Comparison of ENCODE assay signal across 19 cellular contexts in genomic region chr14:105155681-105156413, GRCh38.
"Had no signal": no experiment of that assay in that cellular context is flagged by ENCODE, and none has a peak within 500 bp of the region (broad histone marks: within the 10 kb centered on the region; RNA-seq: fewer than 3 reads in every experiment).

No MANE protein-coding gene starts in this region.

- DNase-seq: activated CD4-positive, alpha-beta memory T cell treated with anti-CD3 and anti-CD28 coated beads, Interleukin-2, amount 10 ng/mL, durations not matched to agents 7 days and 5 days; activated CD4-positive, alpha-beta T cell treated with anti-CD3 and anti-CD28 coated beads for 48 hours; activated CD4-positive, CD25-positive, alpha-beta regulatory T cell; activated CD8-positive, alpha-beta memory T cell treated with anti-CD3 and anti-CD28 coated beads, Interleukin-2, amount 10 ng/mL, durations not matched to agents 7 days and 5 days; activated naive CD8-positive, alpha-beta T cell treated with anti-CD3 and anti-CD28 coated beads, Interleukin-2, amount 10 ng/mL, durations not matched to agents 7 days and 5 days; amygdala; dermis blood vessel endothelial cell; effector memory CD4-positive, alpha-beta T cell; esophagus squamous epithelium; hippocampal formation; islet precursor cell; stimulated activated naive B cell treated with anti-CD40 and anti-IgM and Interleukin-4, amounts not matched to agents 10 μg/mL and 1 μg/mL and 100 μg/mL, for 72 hours; T-cell; T-helper 9 cell had no signal

- ATAC-seq: activated CD8-positive, alpha-beta memory T cell treated with anti-CD3 and anti-CD28 coated beads, Interleukin-2, amount 10 ng/mL, durations not matched to agents 7 days and 5 days; left lung; stimulated activated naive B cell treated with anti-CD40 and anti-IgM and Interleukin-4, amounts not matched to agents 10 μg/mL and 1 μg/mL and 100 μg/mL, for 72 hours; T-cell had no signal

- H3K9me3 Mint-ChIP-seq: activated CD4-positive, alpha-beta memory T cell treated with anti-CD3 and anti-CD28 coated beads, Interleukin-2, amount 10 ng/mL, durations not matched to agents 7 days and 5 days; activated naive CD8-positive, alpha-beta T cell treated with anti-CD3 and anti-CD28 coated beads, Interleukin-2, amount 10 ng/mL, durations not matched to agents 7 days and 5 days; T-cell had no signal

- H3K36me3 ChIP-seq: cardiac muscle cell, thoracic aorta had no signal

- H3K4me1 Mint-ChIP-seq: activated CD4-positive, alpha-beta memory T cell treated with anti-CD3 and anti-CD28 coated beads, Interleukin-2, amount 10 ng/mL, durations not matched to agents 7 days and 5 days; activated CD8-positive, alpha-beta memory T cell treated with anti-CD3 and anti-CD28 coated beads, Interleukin-2, amount 10 ng/mL, durations not matched to agents 7 days and 5 days; activated naive CD8-positive, alpha-beta T cell treated with anti-CD3 and anti-CD28 coated beads, Interleukin-2, amount 10 ng/mL, durations not matched to agents 7 days and 5 days; T-cell had no signal

- FAIRE-seq: endothelial cell of umbilical vein had no signal

- H3K27me3 ChIP-seq: cardiac muscle cell, left lung, upper lobe of left lung had no signal

- H3K27ac ChIP-seq: cardiac muscle cell, esophagus squamous epithelium, left lung, thoracic aorta, upper lobe of left lung had no signal

- H3K27ac Mint-ChIP-seq: activated CD4-positive, alpha-beta memory T cell treated with anti-CD3 and anti-CD28 coated beads, Interleukin-2, amount 10 ng/mL, durations not matched to agents 7 days and 5 days; activated CD8-positive, alpha-beta memory T cell treated with anti-CD3 and anti-CD28 coated beads, Interleukin-2, amount 10 ng/mL, durations not matched to agents 7 days and 5 days; activated naive CD8-positive, alpha-beta T cell treated with anti-CD3 and anti-CD28 coated beads, Interleukin-2, amount 10 ng/mL, durations not matched to agents 7 days and 5 days; stimulated activated naive B cell treated with anti-CD40 and anti-IgM and Interleukin-4, amounts not matched to agents 10 μg/mL and 1 μg/mL and 100 μg/mL, for 72 hours; T-cell had no signal

- H3K4me3 Mint-ChIP-seq: activated CD4-positive, alpha-beta memory T cell treated with anti-CD3 and anti-CD28 coated beads, Interleukin-2, amount 10 ng/mL, durations not matched to agents 7 days and 5 days; activated CD8-positive, alpha-beta memory T cell treated with anti-CD3 and anti-CD28 coated beads, Interleukin-2, amount 10 ng/mL, durations not matched to agents 7 days and 5 days; activated naive CD8-positive, alpha-beta T cell treated with anti-CD3 and anti-CD28 coated beads, Interleukin-2, amount 10 ng/mL, durations not matched to agents 7 days and 5 days; stimulated activated naive B cell treated with anti-CD40 and anti-IgM and Interleukin-4, amounts not matched to agents 10 μg/mL and 1 μg/mL and 100 μg/mL, for 72 hours; T-cell had no signal

- H3K4me3 ChIP-seq: cardiac muscle cell, esophagus squamous epithelium, left lung, thoracic aorta, upper lobe of left lung had no signal

- H3K36me3 Mint-ChIP-seq: activated CD8-positive, alpha-beta memory T cell treated with anti-CD3 and anti-CD28 coated beads, Interleukin-2, amount 10 ng/mL, durations not matched to agents 7 days and 5 days; activated naive CD8-positive, alpha-beta T cell treated with anti-CD3 and anti-CD28 coated beads, Interleukin-2, amount 10 ng/mL, durations not matched to agents 7 days and 5 days; stimulated activated naive B cell treated with anti-CD40 and anti-IgM and Interleukin-4, amounts not matched to agents 10 μg/mL and 1 μg/mL and 100 μg/mL, for 72 hours; T-cell had no signal

- H3K4me1 ChIP-seq: left lung had no signal

- H3K9me3 ChIP-seq: esophagus squamous epithelium, left lung, thoracic aorta, upper lobe of left lung had no signal

- H3K27me3 Mint-ChIP-seq: activated CD4-positive, alpha-beta memory T cell treated with anti-CD3 and anti-CD28 coated beads, Interleukin-2, amount 10 ng/mL, durations not matched to agents 7 days and 5 days; activated CD8-positive, alpha-beta memory T cell treated with anti-CD3 and anti-CD28 coated beads, Interleukin-2, amount 10 ng/mL, durations not matched to agents 7 days and 5 days; activated naive CD8-positive, alpha-beta T cell treated with anti-CD3 and anti-CD28 coated beads, Interleukin-2, amount 10 ng/mL, durations not matched to agents 7 days and 5 days; T-cell had no signal
